Comparison of ENCODE assay signal across 30 cellular contexts in genomic region chr13:97072297-97072696, GRCh38.
"Had no signal": no experiment of that assay in that cellular context is flagged by ENCODE, and none has a peak within 500 bp of the region (broad histone marks: within the 10 kb centered on the region; RNA-seq: fewer than 3 reads in every experiment).

No MANE protein-coding gene starts in this region.

- DNase-seq: activated CD4-positive, alpha-beta memory T cell treated with anti-CD3 and anti-CD28 coated beads for 36 hours; activated CD4-positive, alpha-beta T cell treated with anti-CD3 and anti-CD28 coated beads for 36 hours; activated CD4-positive, alpha-beta T cell treated with anti-CD3 and anti-CD28 coated beads, Interleukin-2, amount 10 ng/mL, durations not matched to agents 24 days and 14 days; activated CD4-positive, CD25-positive, alpha-beta regulatory T cell; activated CD4-positive, CD25-positive, alpha-beta regulatory T cell treated with anti-CD3 and anti-CD28 coated beads, Interleukin-2, amount 50 U/mL, for 72 hours; activated CD8-positive, alpha-beta memory T cell treated with anti-CD3 and anti-CD28 coated beads, Interleukin-2, amount 10 ng/mL, durations not matched to agents 7 days and 5 days; activated CD8-positive, alpha-beta memory T cell treated with anti-CD3 and anti-CD28 coated beads, Interleukin-2, amount 50 U/mL, for 4 hours; activated CD8-positive, alpha-beta T cell treated with anti-CD3 and anti-CD28 coated beads, Interleukin-2, amount 10 ng/mL, durations not matched to agents 7 days and 5 days; activated effector memory CD4-positive, alpha-beta T cell treated with anti-CD3 and anti-CD28 coated beads, Interleukin-2, amount 50 U/mL, for 16 hours; activated naive CD4-positive, alpha-beta T cell treated with anti-CD3 and anti-CD28 coated beads for 36 hours; activated naive CD8-positive, alpha-beta T cell treated with anti-CD3 and anti-CD28 coated beads for 36 hours; activated naive CD8-positive, alpha-beta T cell treated with anti-CD3 and anti-CD28 coated beads, Interleukin-2, amount 50 U/mL, for 24 hours; activated T-cell treated with anti-CD3 and anti-CD28 coated beads, Interleukin-2, amount 50 U/mL, for 1 hour; activated T-cell treated with anti-CD3 and anti-CD28 coated beads, Interleukin-2, amount 50 U/mL, for 48 hours; adrenal gland; amygdala; aorta; body of pancreas; caudate nucleus; cortex of kidney; dermis blood vessel endothelial cell; effector CD8-positive, alpha-beta T cell; esophagus squamous epithelium; foreskin melanocyte; heart right ventricle; T-helper 2 cell had no signal

- H3K4me1 ChIP-seq: adrenal gland, body of pancreas, esophagus squamous epithelium had no signal

- FAIRE-seq: endometrium, endothelial cell of umbilical vein had no signal

- H3K36me3 ChIP-seq: adrenal gland, esophagus squamous epithelium, gastroesophageal sphincter, heart right ventricle had no signal

- H3K9me3 ChIP-seq: adrenal gland, body of pancreas had no signal

- H3K27me3 ChIP-seq: adrenal gland, body of pancreas, esophagus squamous epithelium, gastroesophageal sphincter, heart right ventricle had no signal

- H3K27ac ChIP-seq: adrenal gland, body of pancreas, epithelial cell of prostate, esophagus squamous epithelium, gastroesophageal sphincter, heart right ventricle had no signal

- H3K4me3 ChIP-seq: adrenal gland, body of pancreas, esophagus squamous epithelium, gastroesophageal sphincter, heart right ventricle had no signal

- ATAC-seq: activated CD4-positive, alpha-beta T cell treated with anti-CD3 and anti-CD28 coated beads for 36 hours; activated CD8-positive, alpha-beta memory T cell treated with anti-CD3 and anti-CD28 coated beads, Interleukin-2, amount 10 ng/mL, durations not matched to agents 7 days and 5 days; activated CD8-positive, alpha-beta T cell treated with anti-CD3 and anti-CD28 coated beads, Interleukin-2, amount 10 ng/mL, durations not matched to agents 7 days and 5 days; activated naive CD8-positive, alpha-beta T cell treated with anti-CD3 and anti-CD28 coated beads, Interleukin-2, amount 50 U/mL, for 24 hours; body of pancreas; gastroesophageal sphincter; heart right ventricle had no signal
